Comparison of ENCODE assay signal across 8 cellular contexts in the genomic region with DNA sequence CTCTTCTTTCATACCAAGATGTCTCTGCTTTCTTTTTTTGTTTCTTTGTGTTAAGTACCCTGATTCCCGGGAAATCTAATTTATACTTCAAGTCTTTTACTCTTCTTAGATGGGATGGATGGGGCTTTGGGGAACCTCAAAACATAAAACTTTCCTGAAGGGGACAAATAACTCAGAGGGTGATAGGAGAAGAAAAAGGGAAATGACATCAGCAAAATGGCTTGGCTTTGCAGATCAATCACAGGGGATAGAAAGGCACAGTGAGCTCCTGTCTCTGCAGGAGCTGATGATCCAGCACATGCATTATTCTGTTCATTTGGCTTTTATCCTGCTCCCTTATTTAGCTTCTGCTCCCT. TPM values are rescaled to one million over a fixed set of nuclear protein-coding genes. Genes with fewer than 3 reads are reported as not detected.
A peak's percentile ranks its signal among the peaks of the same experiment; 100 is the strongest.
DNase-seq lines count a peak whose midpoint lies in the region; ATAC-seq and TF ChIP-seq lines count a peak whose summit lies in the region.

No MANE protein-coding gene starts in this region.

- H3K9me3 ChIP-seq in left ventricle myocardium inferior (replicated peaks) (no peaks in the 10 kb centered on the region), mesodermal cell (ENCODE audit: control insufficient read depth, low read length) (no peaks in the 10 kb centered on the region), upper lobe of right lung (no peaks in the 10 kb centered on the region)

- H3K27ac Mint-ChIP-seq in activated naive CD8-positive, alpha-beta T cell treated with anti-CD3 and anti-CD28 coated beads, Interleukin-2, amount 10 ng/mL, durations not matched to agents 7 days and 5 days = no peak overlapping the region

- POLR2A ChIA-PET in activated naive CD8-positive, alpha-beta T cell treated with anti-CD3 and anti-CD28 coated beads, Interleukin-2, amount 10 ng/mL, durations not matched to agents 7 days and 5 days (lab: Charles Lee) = interaction anchor here (1.0 to 2.1 kb wide), 5 partner anchors 13 to 259 kb away, joined by 3 to 7 read pairs (median 4); a partner anchor contains a TSS

- ATAC-seq in left ventricle myocardium superior = no peak
- ATAC-seq in activated naive CD8-positive, alpha-beta T cell treated with anti-CD3 and anti-CD28 coated beads, Interleukin-2, amount 10 ng/mL, durations not matched to agents 7 days and 5 days (ENCODE audit: low read depth) = no peak
- ATAC-seq in upper lobe of right lung = no peak
- no peak for ATAC-seq in GM18861 (IDR thresholded peaks at IDR 0.05; ENCODE audit: unreplicated experiment)
- ATAC-seq in GM18505 (IDR thresholded peaks at IDR 0.05; ENCODE audit: unreplicated experiment) = no peak

- no peaks in the 10 kb centered on the region for H3K36me3 Mint-ChIP-seq in activated naive CD8-positive, alpha-beta T cell treated with anti-CD3 and anti-CD28 coated beads, Interleukin-2, amount 10 ng/mL, durations not matched to agents 7 days and 5 days

- H3K4me1 ChIP-seq in left ventricle myocardium inferior (peaks cover 41% of the 10 kb centered on the region), mesodermal cell (ENCODE audit: control insufficient read depth, insufficient read depth, low read length, poor library complexity, severe bottlenecking) (peaks cover 41% of the 10 kb centered on the region), upper lobe of right lung (peaks cover 13% of the 10 kb centered on the region)

- peaks cover 52% of the 10 kb centered on the region for H3K27me3 Mint-ChIP-seq in activated naive CD8-positive, alpha-beta T cell treated with anti-CD3 and anti-CD28 coated beads, Interleukin-2, amount 10 ng/mL, durations not matched to agents 7 days and 5 days

- DNase-seq in left ventricle myocardium inferior = no peak
- no peak for DNase-seq in left ventricle myocardium superior
- DNase-seq in activated naive CD8-positive, alpha-beta T cell treated with anti-CD3 and anti-CD28 coated beads, Interleukin-2, amount 10 ng/mL, durations not matched to agents 7 days and 5 days = no peak
- no peak for DNase-seq in upper lobe of right lung
- no peak for DNase-seq in stimulated activated CD8-positive, alpha-beta memory T cell treated with anti-CD3 and anti-CD28 coated beads, Interleukin-4, amount 100 ng/mL, for 48 hours

- no peak for TF ChIP-seq POLR2A in GM18505 (IDR thresholded peaks at IDR 0.05; ENCODE audit: borderline replicate concordance, extremely low read depth, insufficient read depth, insufficient read length)

- TF ChIP-seq CTCF in left ventricle myocardium inferior (IDR thresholded peaks at IDR 0.05; ENCODE audit: borderline replicate concordance) = no peak
- no peak for TF ChIP-seq CTCF in upper lobe of right lung (IDR thresholded peaks at IDR 0.05)

- no CpG with 5 or more reads among the region's 1 CpG for WGBS in mesodermal cell (ENCODE audit: insufficient coverage in 2 of 2), 2 experiments

- H3K36me3 ChIP-seq in left ventricle myocardium inferior (no peaks in the 10 kb centered on the region), mesodermal cell (ENCODE audit: control insufficient read depth, insufficient read depth, low read length) (no peaks in the 10 kb centered on the region), upper lobe of right lung (no peaks in the 10 kb centered on the region)

- no peaks in the 10 kb centered on the region for H3K9me3 Mint-ChIP-seq in activated naive CD8-positive, alpha-beta T cell treated with anti-CD3 and anti-CD28 coated beads, Interleukin-2, amount 10 ng/mL, durations not matched to agents 7 days and 5 days

- intact Hi-C loops in left ventricle myocardium inferior (cut with micrococcal nuclease) = no loop called here
- intact Hi-C loops in left ventricle myocardium superior (cut with micrococcal nuclease) = no loop called here
- intact Hi-C loops in upper lobe of right lung (cut with DNase I) = no loop called here

- H3K4me3 ChIP-seq in left ventricle myocardium inferior (peak overlapping the region; percentile 56), mesodermal cell (ENCODE audit: extremely low read depth, insufficient read depth, low read length, poor library complexity, severe bottlenecking) (peak overlapping the region; percentile 48), upper lobe of right lung (peak overlapping the region; percentile 40)

- H3K4me3 Mint-ChIP-seq in activated naive CD8-positive, alpha-beta T cell treated with anti-CD3 and anti-CD28 coated beads, Interleukin-2, amount 10 ng/mL, durations not matched to agents 7 days and 5 days = peak overlapping the region; percentile 71

- peaks cover 15% of the 10 kb centered on the region for H3K4me1 Mint-ChIP-seq in activated naive CD8-positive, alpha-beta T cell treated with anti-CD3 and anti-CD28 coated beads, Interleukin-2, amount 10 ng/mL, durations not matched to agents 7 days and 5 days

- no peaks in the 10 kb centered on the region for H3K27me3 ChIP-seq in left ventricle myocardium inferior (ENCODE audit: low read depth)
- H3K27me3 ChIP-seq in upper lobe of right lung = peaks cover 5% of the 10 kb centered on the region

- peak overlapping the region; percentile 69 for H3K27ac ChIP-seq in left ventricle myocardium inferior (replicated peaks)
- H3K27ac ChIP-seq in mesodermal cell (ENCODE audit: low read depth, low read length, severe bottlenecking) = peak overlapping the region; percentile 96
- H3K27ac ChIP-seq in upper lobe of right lung = peak overlapping the region; percentile 72

RNA-seq across cellular contexts. Expression of a gene that starts 1.4 kb away (rescaled TPM):
- total RNA-seq in left ventricle myocardium inferior (3.1 TPM), left ventricle myocardium superior (22.8 TPM), upper lobe of right lung (0.55 TPM)
- not detected for total RNA-seq in activated naive CD8-positive, alpha-beta T cell treated with anti-CD3 and anti-CD28 coated beads, Interleukin-2, amount 10 ng/mL, durations not matched to agents 7 days and 5 days
- polyA plus RNA-seq in mesodermal cell (2013, experiment 1 of 2) = 36.2 TPM
- polyA plus RNA-seq in mesodermal cell (2013, experiment 2 of 2) = 34.8 TPM

RNA-seq across cellular contexts. Expression of a gene that starts 12.6 kb away (rescaled TPM):
- 49.3 TPM for total RNA-seq in left ventricle myocardium inferior
- 58.5 TPM for total RNA-seq in left ventricle myocardium superior
- total RNA-seq in activated naive CD8-positive, alpha-beta T cell treated with anti-CD3 and anti-CD28 coated beads, Interleukin-2, amount 10 ng/mL, durations not matched to agents 7 days and 5 days = 100 to 1,000 TPM; 127 to 128 TPM
- polyA plus RNA-seq in mesodermal cell (2013, experiment 1 of 2) = 100 TPM
- polyA plus RNA-seq in mesodermal cell (2013, experiment 2 of 2) = 86.3 TPM
- 135 TPM for total RNA-seq in upper lobe of right lung

RNA-seq across cellular contexts. Expression of a gene that starts 16.4 kb away (rescaled TPM):
- 9.0 TPM for total RNA-seq in left ventricle myocardium inferior
- 9.8 TPM for total RNA-seq in left ventricle myocardium superior
- total RNA-seq in activated naive CD8-positive, alpha-beta T cell treated with anti-CD3 and anti-CD28 coated beads, Interleukin-2, amount 10 ng/mL, durations not matched to agents 7 days and 5 days = 1 to 10 TPM; 1.7 to 3.5 TPM
- polyA plus RNA-seq in mesodermal cell (2013, experiment 1 of 2) = 26.6 TPM
- 24.1 TPM for polyA plus RNA-seq in mesodermal cell (2013, experiment 2 of 2)
- 15.4 TPM for total RNA-seq in upper lobe of right lung

RNA-seq across cellular contexts. Expression of a gene that starts 20.3 kb away (rescaled TPM):
- total RNA-seq in left ventricle myocardium inferior = 29.3 TPM
- total RNA-seq in left ventricle myocardium superior = 27.0 TPM
- total RNA-seq in activated naive CD8-positive, alpha-beta T cell treated with anti-CD3 and anti-CD28 coated beads, Interleukin-2, amount 10 ng/mL, durations not matched to agents 7 days and 5 days = 100 to 1,000 TPM; 113 to 115 TPM
- polyA plus RNA-seq in mesodermal cell (2013, experiment 1 of 2) = 54.4 TPM
- 74.9 TPM for polyA plus RNA-seq in mesodermal cell (2013, experiment 2 of 2)
- 29.6 TPM for total RNA-seq in upper lobe of right lung

RNA-seq across cellular contexts. Expression of a gene that starts 26.2 kb away (rescaled TPM):
- total RNA-seq in left ventricle myocardium inferior (8.7 TPM), left ventricle myocardium superior (15.4 TPM), upper lobe of right lung (10.6 TPM)
- total RNA-seq in activated naive CD8-positive, alpha-beta T cell treated with anti-CD3 and anti-CD28 coated beads, Interleukin-2, amount 10 ng/mL, durations not matched to agents 7 days and 5 days = 1 to 10 TPM in 1 of 2 experiments, under 1 TPM in 1; 0.91 to 1.7 TPM
- polyA plus RNA-seq in mesodermal cell (2013, experiment 1 of 2) = 5.5 TPM
- 4.6 TPM for polyA plus RNA-seq in mesodermal cell (2013, experiment 2 of 2)
